ENCODE assay signal across 8 cellular contexts in the genomic region with DNA sequence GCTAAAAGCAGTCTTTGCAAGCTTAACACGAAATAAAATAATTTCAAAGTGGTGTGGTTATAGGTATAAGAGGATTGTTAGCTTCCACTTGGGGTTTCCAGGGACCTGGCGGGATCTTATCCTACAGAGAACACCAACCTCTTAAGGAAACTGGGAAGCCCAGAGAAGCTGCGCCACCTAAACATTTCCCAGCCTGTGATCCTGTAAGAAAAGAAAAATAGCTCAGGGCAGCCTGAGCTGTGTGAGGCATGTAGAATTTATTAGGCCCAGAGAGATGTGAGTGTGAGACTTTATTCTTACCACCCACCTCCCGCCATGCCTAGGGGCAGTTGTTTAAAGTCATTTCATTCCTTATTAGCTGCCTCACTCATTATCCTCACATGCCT. TPM values are rescaled to one million over a fixed set of nuclear protein-coding genes. Genes with fewer than 3 reads are reported as not detected.
"Had no signal": no experiment of that assay in that cellular context is flagged by ENCODE, and none has a peak within 500 bp of the region (broad histone marks: within the 10 kb centered on the region; RNA-seq: fewer than 3 reads in every experiment).

No MANE protein-coding gene starts in this region.

- H3K27ac Mint-ChIP-seq: IgD-negative memory B cell had no signal

- H3K4me2 ChIP-seq: KMS-11 had no signal

- H3K4me3 Mint-ChIP-seq: IgD-negative memory B cell had no signal

- H3K9ac ChIP-seq: KMS-11 had no signal

- H3K27ac ChIP-seq: HL-60, KMS-11 had no signal

- ATAC-seq: K562 had no signal

- H3K4me3 ChIP-seq: K562 had no signal

- DNase-seq: IMR-90, KBM-7, KG1 had no signal

- FAIRE-seq: HTR-8/SVneo, K562 had no signal

RNA-seq across cellular contexts. Expression of a gene that starts 54.1 kb away (rescaled TPM):
- polyA plus RNA-seq: IgD-negative memory B cell, K562 had no signal
